ENCODE assay signal across 23 cellular contexts in the genomic region with DNA sequence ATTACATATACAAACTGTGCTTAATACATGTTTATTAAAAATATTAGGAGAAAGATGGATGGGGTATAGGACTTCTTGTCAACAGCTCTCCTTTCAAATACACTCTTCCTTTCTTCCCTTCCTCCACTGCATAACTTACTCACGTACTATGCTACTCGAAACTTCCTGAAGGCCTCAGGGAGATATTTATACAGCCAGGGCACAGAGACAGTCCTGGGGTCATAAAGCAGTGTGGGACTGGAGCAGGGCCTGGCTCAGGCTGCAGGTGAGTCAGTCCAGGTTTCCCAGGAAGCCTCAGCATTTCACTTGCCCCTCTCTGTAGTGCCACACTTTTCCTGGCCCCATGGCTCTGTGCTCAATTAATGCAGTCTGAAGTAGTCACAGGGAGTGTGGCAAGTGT.
DNase-seq lines count a peak whose midpoint lies in the region; ATAC-seq and TF ChIP-seq lines count a peak whose summit lies in the region.
"Had no signal": no experiment of that assay in that cellular context is flagged by ENCODE, and none has a peak within 500 bp of the region (broad histone marks: within the 10 kb centered on the region; RNA-seq: fewer than 3 reads in every experiment).

No MANE protein-coding gene starts in this region.

- H3K9me3 ChIP-seq in mammary epithelial cell (replicated peaks; ENCODE audit: insufficient read depth, low read length) = no peaks in the 10 kb centered on the region
- H3K9me3 ChIP-seq: Caco-2, SJCRH30 had no signal

- H2AFZ ChIP-seq in mammary epithelial cell (ENCODE audit: low read depth, low read length) = no peak overlapping the region

- H3K9ac ChIP-seq in mammary epithelial cell (ENCODE audit: insufficient read depth, low read length) = no peak overlapping the region

- no peak overlapping the region for H3K27ac ChIP-seq in mammary epithelial cell (ENCODE audit: insufficient read depth, low read depth, low read length)
- H3K27ac ChIP-seq in dorsolateral prefrontal cortex = no peak overlapping the region
- H3K27ac ChIP-seq: 22Rv1 had no signal

- in situ Hi-C loops in mammary epithelial cell (cut with MboI; ENCODE audit: low sequenced_read_pairs in 2 of 2) = no loop called here

- H3K27me3 ChIP-seq in mammary epithelial cell (ENCODE audit: insufficient read depth, low read length) = no peaks in the 10 kb centered on the region
- no peaks in the 10 kb centered on the region for H3K27me3 ChIP-seq in dorsolateral prefrontal cortex
- H3K27me3 ChIP-seq: SJCRH30 had no signal

- H3K79me2 ChIP-seq in mammary epithelial cell (ENCODE audit: insufficient read depth, low read length) = no peaks in the 10 kb centered on the region

- H3K4me3 ChIP-seq in mammary epithelial cell (replicated peaks in 1 of 3; ENCODE audit: insufficient read depth in 1 of 3, low read depth in 2 of 3, low read length in 3 of 3) = no peak overlapping the region
- no peak overlapping the region for H3K4me3 ChIP-seq in epithelial cell of esophagus (ENCODE audit: low read length)
- no peak overlapping the region for H3K4me3 ChIP-seq in foreskin fibroblast (ENCODE audit: low read depth in 1 of 2, low read length in 2 of 2)
- no peak overlapping the region for H3K4me3 ChIP-seq in dorsolateral prefrontal cortex
- H3K4me3 ChIP-seq: SJCRH30 had no signal

- no TSS peak for BruUV-seq in mammary epithelial cell (replicated peaks; lab: Mats Ljungman, UMichigan)
- BruUV-seq in MCF 10A (replicated peaks; lab: Mats Ljungman, UMichigan) = no TSS peak

- no peaks in the 10 kb centered on the region for H3K36me3 ChIP-seq in mammary epithelial cell (ENCODE audit: insufficient read depth, low read length)
- H3K36me3 ChIP-seq: SJCRH30 had no signal

- H3K4me1 ChIP-seq in mammary epithelial cell (ENCODE audit: insufficient read depth, low read length) = peaks cover 15% of the 10 kb centered on the region

- H4K20me1 ChIP-seq in mammary epithelial cell (ENCODE audit: insufficient read depth, low read length) = no peaks in the 10 kb centered on the region

- no peak overlapping the region for H3K4me3 Mint-ChIP-seq in MCF 10A (ENCODE audit: unreplicated experiment)
- H3K4me3 Mint-ChIP-seq: B cell; CD4-positive, CD25-positive, alpha-beta regulatory T cell had no signal

- dilution Hi-C loops in mammary epithelial cell (cut with HindIII; ENCODE audit: low sequenced_read_pairs) = no loop called here

- no peak overlapping the region for H3K27ac Mint-ChIP-seq in MCF 10A (ENCODE audit: low read depth, unreplicated experiment)
- H3K27ac Mint-ChIP-seq: B cell; CD4-positive, CD25-positive, alpha-beta regulatory T cell had no signal

- POLR2A ChIA-PET in MCF 10A (lab: Yijun Ruan, JAX) = no interaction called here

- DNase-seq in mammary epithelial cell = peak; percentile 8
- DNase-seq in MCF 10A (ENCODE audit: unreplicated experiment) = no peak
- DNase-seq in epithelial cell of esophagus (ENCODE audit: low read depth) = peak; percentile 43
- peak; percentile 38 for DNase-seq in myocyte (ENCODE audit: low read depth)
- DNase-seq in foreskin fibroblast = no peak
- DNase-seq in dorsolateral prefrontal cortex = no peak
- no peak for DNase-seq in GOT3 (lab: John Stamatoyannopoulos, UW)
- DNase-seq: CD4-positive, CD25-positive, alpha-beta regulatory T cell; DMS153; H7; IMR-90; MV-4-11; NCI-H1417; NCI-H187 treated with DMSO at 0.1 percent for 48 hours; NCI-H2171; NCI-H446 treated with DMSO at 0.1 percent for 48 hours; NK-92 treated with Interleukin-12 subunit alpha and Interleukin-12 subunit beta, amount 100 ng/mL, for 24 hours; RPMI8226 had no signal

- CTCF ChIA-PET in mammary epithelial cell (lab: Charles Lee; ENCODE audit: low non-redundant PET) (no interaction called here), MCF 10A (lab: Yijun Ruan, JAX) (no interaction called here)

- 30% methylated on average over 2 of the region's 2 CpGs for WGBS in mammary epithelial cell (ENCODE audit: low coverage, missing lambda C conversion rate)

- peaks cover 14% of the 10 kb centered on the region for H3K4me1 Mint-ChIP-seq in MCF 10A (ENCODE audit: insufficient read depth, unreplicated experiment)
- H3K4me1 Mint-ChIP-seq: B cell had no signal

- no peaks in the 10 kb centered on the region for H3K9me3 Mint-ChIP-seq in MCF 10A (ENCODE audit: unreplicated experiment)
- H3K9me3 Mint-ChIP-seq: CD4-positive, CD25-positive, alpha-beta regulatory T cell had no signal

- H3K4me2 ChIP-seq in mammary epithelial cell (ENCODE audit: insufficient read depth, low read depth, low read length) = no peak overlapping the region

- intact Hi-C loops in mammary epithelial cell (cut with micrococcal nuclease) = no loop called here
- intact Hi-C loops in MCF 10A (cut with micrococcal nuclease) = no loop called here
- intact Hi-C loops in dorsolateral prefrontal cortex (cut with DNase I) = no loop called here

- no peak for TF ChIP-seq CTCF in mammary epithelial cell (conservative IDR thresholded peaks at IDR 0.05 in 1 of 2, IDR thresholded peaks at IDR 0.05 in 1 of 2; ENCODE audit: extremely low read depth in 1 of 2, insufficient read depth in 1 of 2, low read depth in 1 of 2, low read length in 2 of 2)
- TF ChIP-seq CTCF in MCF 10A (IDR thresholded peaks at IDR 0.05; ENCODE audit: unreplicated experiment) = no peak
- no peak for TF ChIP-seq CTCF in epithelial cell of esophagus (IDR thresholded peaks at IDR 0.05; ENCODE audit: insufficient read depth, low read depth, low read length, missing control alignments)
- TF ChIP-seq CTCF in foreskin fibroblast (IDR thresholded peaks at IDR 0.05; ENCODE audit: low read depth, low read length) = no peak
- no peak for TF ChIP-seq CTCF in dorsolateral prefrontal cortex (IDR thresholded peaks at IDR 0.05 in 54 of 56, conservative IDR thresholded peaks at IDR 0.05 in 2 of 56; ENCODE audit: low read depth in 1 of 56, partially characterized antibody in 56 of 56)

- no peak for ATAC-seq in GM18870 (IDR thresholded peaks at IDR 0.05; ENCODE audit: unreplicated experiment)

- H3K36me3 Mint-ChIP-seq in MCF 10A (ENCODE audit: insufficient read depth, unreplicated experiment) = peaks cover 6% of the 10 kb centered on the region
- H3K36me3 Mint-ChIP-seq: CD4-positive, CD25-positive, alpha-beta regulatory T cell had no signal

- no peaks in the 10 kb centered on the region for H3K27me3 Mint-ChIP-seq in MCF 10A (ENCODE audit: insufficient read depth, unreplicated experiment)
- H3K27me3 Mint-ChIP-seq: B cell; CD4-positive, CD25-positive, alpha-beta regulatory T cell had no signal

Comparison
In these comparisons a context has a peak if more than half of its experiments do, and no peak if none do; other contexts are left out.
1. DNase-seq: peak in mammary epithelial cell (single experiment), epithelial cell of esophagus (single experiment) and myocyte (single experiment); none in MCF 10A (single experiment), foreskin fibroblast (0 of 2), dorsolateral prefrontal cortex (0 of 10) and GOT3 (single experiment).